In the genomic region with DNA sequence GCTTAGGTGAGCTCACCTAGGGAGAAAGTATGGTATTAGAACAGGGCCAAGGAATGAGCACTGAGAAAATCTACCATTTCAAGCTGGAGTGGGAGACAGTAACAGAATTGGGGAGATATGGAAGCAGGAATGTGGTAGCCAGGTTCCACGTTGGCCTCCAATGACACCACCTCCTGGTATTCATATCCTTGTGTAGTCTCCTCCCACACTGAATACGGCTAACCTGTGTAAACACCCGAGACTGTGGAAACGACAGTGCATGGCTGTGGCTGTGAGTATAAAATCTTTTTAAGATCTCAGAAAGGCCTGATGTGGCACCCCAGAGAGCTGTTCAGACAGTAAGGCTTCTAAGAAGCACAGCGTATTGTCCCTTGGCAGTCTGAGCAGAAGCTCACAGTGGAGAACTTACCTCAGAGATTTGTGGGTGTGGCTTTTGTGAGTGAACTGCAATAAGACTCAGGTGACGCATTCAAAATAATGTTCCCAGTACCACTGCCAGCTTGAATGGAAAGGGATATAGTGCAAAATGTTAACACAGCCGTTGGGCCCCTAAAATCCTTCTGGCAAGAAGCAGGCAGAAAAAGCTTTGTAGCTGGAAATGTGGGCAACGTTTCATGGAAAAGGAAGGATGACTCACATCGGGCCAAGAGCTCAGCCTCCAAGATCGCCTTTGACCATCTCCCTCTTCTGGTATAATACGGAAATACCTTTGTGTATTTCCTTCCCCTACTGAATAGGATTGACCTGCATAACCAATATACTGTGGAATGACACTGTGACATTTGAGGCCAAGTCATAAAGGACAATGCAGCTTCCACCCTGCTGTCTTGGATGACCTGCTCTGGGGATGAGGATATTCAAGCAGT, we compare ENCODE assay signal across 11 cellular contexts. TPM values are rescaled to one million over a fixed set of nuclear protein-coding genes. Genes with fewer than 3 reads are reported as not detected.
DNase-seq lines count a peak whose midpoint lies in the region; ATAC-seq, FAIRE-seq and TF ChIP-seq lines count a peak whose summit lies in the region.
"Had no signal": no experiment of that assay in that cellular context is flagged by ENCODE, and none has a peak within 500 bp of the region (broad histone marks: within the 10 kb centered on the region; RNA-seq: fewer than 3 reads in every experiment).

No MANE protein-coding gene starts in this region.

- no peak overlapping the region for H3K27ac ChIP-seq in endodermal cell (ENCODE audit: low read depth, low read length)
- no peak overlapping the region for H3K27ac ChIP-seq in neural progenitor cell

- FAIRE-seq in H54 (lab: Jason Lieb, UNC): no peak

- WGBS in endodermal cell (ENCODE audit: insufficient coverage in 1 of 2, insufficient read length in 1 of 2), 2 experiments: 68 to 72% methylated on average over 9 to 11 of the region's 11 CpGs

- H3K4me1 Mint-ChIP-seq in endodermal cell (no peaks in the 10 kb centered on the region), neural progenitor cell (peaks cover 20% of the 10 kb centered on the region)

- H3F3A ChIP-seq in neural progenitor cell (ENCODE audit: low read depth): no peaks in the 10 kb centered on the region

- H3K36me3 ChIP-seq in endodermal cell (ENCODE audit: control insufficient read depth, insufficient read depth, low read length): no peaks in the 10 kb centered on the region
- H3K36me3 ChIP-seq in neural progenitor cell: no peaks in the 10 kb centered on the region

- TF ChIP-seq POLR2A in NB4 (IDR thresholded peaks at IDR 0.05; ENCODE audit: extremely low read depth, insufficient read length) (no peak), H54 (IDR thresholded peaks at IDR 0.05; ENCODE audit: low read depth, low read length) (no peak)

- H3K36me3 Mint-ChIP-seq in endodermal cell (ENCODE audit: low read depth): no peaks in the 10 kb centered on the region
- H3K36me3 Mint-ChIP-seq in neural progenitor cell: no peaks in the 10 kb centered on the region

- peak; percentile 24 for TF ChIP-seq CTCF in NB4 (IDR thresholded peaks at IDR 0.05; ENCODE audit: low read depth, low read length)
- TF ChIP-seq CTCF in endodermal cell (conservative IDR thresholded peaks at IDR 0.05): peak; percentile 71
- TF ChIP-seq CTCF in neural progenitor cell (IDR thresholded peaks at IDR 0.05): peak; percentile 27

- H2AFZ ChIP-seq in neural progenitor cell (replicated peaks): peak overlapping the region; percentile 35

- H3K9me3 ChIP-seq in endodermal cell (ENCODE audit: control insufficient read depth, low read length) (no peaks in the 10 kb centered on the region), neural progenitor cell (ENCODE audit: low read depth) (no peaks in the 10 kb centered on the region)

- no peak overlapping the region for H3K4me3 ChIP-seq in NB4 (ENCODE audit: low read depth, low read length)
- H3K4me3 ChIP-seq in endodermal cell (ENCODE audit: low read length): no peak overlapping the region
- H3K4me3 ChIP-seq in neural progenitor cell: no peak overlapping the region

- H3K4me3 Mint-ChIP-seq in endodermal cell: no peak overlapping the region
- no peak overlapping the region for H3K4me3 Mint-ChIP-seq in neural progenitor cell

- H3K4me1 ChIP-seq in endodermal cell (ENCODE audit: control insufficient read depth, insufficient read depth, low read length): no peaks in the 10 kb centered on the region
- no peaks in the 10 kb centered on the region for H3K4me1 ChIP-seq in neural progenitor cell

- H3K27me3 ChIP-seq in endodermal cell (ENCODE audit: control insufficient read depth, insufficient read depth, low read length, poor library complexity, severe bottlenecking) (no peaks in the 10 kb centered on the region), neural progenitor cell (no peaks in the 10 kb centered on the region)

- H3K9ac ChIP-seq in endodermal cell (ENCODE audit: extremely low read depth, low read length, poor library complexity, severe bottlenecking): no peak overlapping the region
- H3K9ac ChIP-seq in neural progenitor cell: no peak overlapping the region

- no peaks in the 10 kb centered on the region for H3K79me2 ChIP-seq in neural progenitor cell (ENCODE audit: low read depth)

- H3K27me3 Mint-ChIP-seq in endodermal cell (ENCODE audit: insufficient read depth): no peaks in the 10 kb centered on the region
- peaks cover 5% of the 10 kb centered on the region for H3K27me3 Mint-ChIP-seq in neural progenitor cell (ENCODE audit: insufficient read depth, low read depth)

- DNase-seq in DMS53 treated with DMSO at 0.1 percent for 48 hours (lab: John Stamatoyannopoulos, UW; ENCODE audit: unreplicated experiment) (peak; percentile 1), NB4 (ENCODE audit: low read depth) (peak; percentile 44), endodermal cell (peak; percentile 69), neural progenitor cell (ENCODE audit: low spot score) (peak; percentile 22), RPMI8226 (no peak), H54 (ENCODE audit: insufficient read length, low spot score) (no peak)
- DNase-seq: activated gamma-delta T cell treated with Interleukin-2 at 50 U/mL for 16 hours, NCI-H1417 treated with DMSO at 0.1 percent for 48 hours, substantia nigra had no signal

- H3K9me3 Mint-ChIP-seq in endodermal cell: no peaks in the 10 kb centered on the region
- H3K9me3 Mint-ChIP-seq in neural progenitor cell: peaks cover 3% of the 10 kb centered on the region

- H4K20me1 ChIP-seq in neural progenitor cell (ENCODE audit: low read depth): no peaks in the 10 kb centered on the region

- no peak overlapping the region for H3K4me2 ChIP-seq in neural progenitor cell

- no peak overlapping the region for H3K27ac Mint-ChIP-seq in endodermal cell
- no peak overlapping the region for H3K27ac Mint-ChIP-seq in neural progenitor cell

- no peak for ATAC-seq in GM19328 (IDR thresholded peaks at IDR 0.05; ENCODE audit: unreplicated experiment)
- ATAC-seq in HG02884 (IDR thresholded peaks at IDR 0.05; ENCODE audit: unreplicated experiment): no peak

RNA-seq across cellular contexts. Expression of gene SDR42E1, which starts 14.4 kb away (rescaled TPM):
- total RNA-seq in endodermal cell (under 1 TPM in 1 of 2 donors, not detected in 1; 0.15 TPM), neural progenitor cell (ENCODE audit: low replicate concordance) (0.12 and 0.37 TPM in 2 replicates)
- polyA plus RNA-seq in endodermal cell (2013, experiment 1 of 2): not detected
- not detected for polyA plus RNA-seq in endodermal cell (2013, experiment 2 of 2)

RNA-seq across cellular contexts. Expression of gene HSD17B2, which starts 38.2 kb away (rescaled TPM):
- not detected for total RNA-seq in endodermal cell
- polyA plus RNA-seq in endodermal cell (2013, experiment 1 of 2): not detected
- polyA plus RNA-seq in endodermal cell (2013, experiment 2 of 2): not detected
- not detected in 2 replicates for total RNA-seq in neural progenitor cell (ENCODE audit: low replicate concordance)

Comparison
In these comparisons a context has a peak if more than half of its experiments do, and no peak if none do; other contexts are left out.
1. DNase-seq: peak in DMS53 treated with DMSO at 0.1 percent for 48 hours (single experiment), NB4 (single experiment), endodermal cell (single experiment) and neural progenitor cell (single experiment); none in RPMI8226 (single experiment) and H54 (single experiment).
2. Peak in every context shown above with its lines, with median percentiles within 50 percentile points of each other: CTCF ChIP-seq.